In genomic region chr18:62331581-62332436, GRCh38 we compare ENCODE assay signal across 11 cellular contexts. TPM values are rescaled to one million over a fixed set of nuclear protein-coding genes. Genes with fewer than 3 reads are reported as not detected.
DNase-seq lines count a peak whose midpoint lies in the region; ATAC-seq, FAIRE-seq and TF ChIP-seq lines count a peak whose summit lies in the region.
"Had no signal": no experiment of that assay in that cellular context is flagged by ENCODE, and none has a peak within 500 bp of the region (broad histone marks: within the 10 kb centered on the region; RNA-seq: fewer than 3 reads in every experiment).

No MANE protein-coding gene starts in this region.

- no peak overlapping the region for H4K91ac ChIP-seq in IMR-90 (ENCODE audit: insufficient read depth, low read depth, low read length)

- H2AK5ac ChIP-seq in IMR-90 (ENCODE audit: low read depth, low read length), result no peak overlapping the region

- H3K56ac ChIP-seq in IMR-90 (ENCODE audit: extremely low read depth, insufficient read depth, low read length), result no peak overlapping the region

- no peak overlapping the region for H2AK9ac ChIP-seq in IMR-90 (replicated peaks; ENCODE audit: low read depth, low read length, poor library complexity)

- no peak for TF ChIP-seq RAD21 in IMR-90 (IDR thresholded peaks at IDR 0.05; ENCODE audit: low read length)

- intact Hi-C loops in IMR-90 (cut with micrococcal nuclease), result no loop called here
- intact Hi-C loops in right lobe of liver (cut with DNase I), result no loop called here

- peak overlapping the region in 2 of 10 experiments; percentile 21 to 25; a peak in 3 of 20 replicates for H3K4me3 ChIP-seq in BLaER1 treated with 17β-estradiol and CSF1 and Interleukin-3, amounts not matched to agents 10 nM and 100 nM
- no peak overlapping the region for H3K4me3 ChIP-seq in IMR-90 (ENCODE audit: insufficient read depth, low read depth, low read length)
- no peak overlapping the region for H3K4me3 ChIP-seq in astrocyte (ENCODE audit: insufficient read depth, low read depth, low read length)
- H3K4me3 ChIP-seq in right lobe of liver, result no peak overlapping the region

- ATAC-seq in IMR-90 (ENCODE audit: low read depth) (peak; percentile 12), right lobe of liver (peak in 3 of 4 donors; percentile 15 to 43 (median 21)), foreskin keratinocyte (no peak)

- 24% methylated on average over 2 of the region's 9 CpGs; no CpG with 5 or more reads in 1 of the 2 experiments for WGBS in IMR-90 (ENCODE audit: extremely low coverage in 2 of 2, insufficient read length in 1 of 2), 2 experiments
- 44% methylated on average over 6 of the region's 9 CpGs for WGBS in right lobe of liver (ENCODE audit: insufficient coverage, low coverage, low lambda C conversion rate, missing lambda C conversion rate)

- no peak overlapping the region for H2BK5ac ChIP-seq in IMR-90 (ENCODE audit: low read depth, low read length, poor library complexity, severe bottlenecking)

- H2BK120ac ChIP-seq in IMR-90 (ENCODE audit: low read depth, low read length), result no peak overlapping the region

- no peaks in the 10 kb centered on the region for H3K79me1 ChIP-seq in IMR-90 (ENCODE audit: low read depth in 1 of 2, low read length in 2 of 2)

- DNase-seq in IMR-90 (peak; percentile 75), astrocyte (ENCODE audit: low read depth) (peak; percentile 76), right lobe of liver (no peak), HEK293T (ENCODE audit: extremely low spot score) (no peak), NCI-H146 (lab: John Stamatoyannopoulos, UW) (no peak), foreskin keratinocyte (no peak), OCI-M2 (lab: John Stamatoyannopoulos, UW; ENCODE audit: unreplicated experiment) (no peak)
- DNase-seq: activated CD4-positive, alpha-beta T cell treated with anti-CD3 and anti-CD28 coated beads, Interleukin-2, amount 10 ng/mL, durations not matched to agents 7 days and 5 days; activated naive CD4-positive, alpha-beta T cell treated with anti-CD3 and anti-CD28 coated beads for 36 hours; SHP77 had no signal

- H4K20me1 ChIP-seq in BLaER1 treated with 17β-estradiol and CSF1 and Interleukin-3, amounts not matched to agents 10 nM and 100 nM, result peaks cover 0 to 12% (median 0%) of the 10 kb centered on the region in 11 experiments; a peak in 3 of 22 replicates
- H4K20me1 ChIP-seq in IMR-90 (ENCODE audit: insufficient read depth, low read length) (peaks cover 4% of the 10 kb centered on the region), astrocyte (ENCODE audit: insufficient read depth, low read length) (no peaks in the 10 kb centered on the region)

- FAIRE-seq in astrocyte (lab: Jason Lieb, UNC), result no peak

- peaks cover 2% of the 10 kb centered on the region for H3K9me3 Mint-ChIP-seq in astrocyte (ENCODE audit: unreplicated experiment)
- H3K9me3 Mint-ChIP-seq: activated CD4-positive, alpha-beta T cell treated with anti-CD3 and anti-CD28 coated beads, Interleukin-2, amount 10 ng/mL, durations not matched to agents 7 days and 5 days; activated naive CD4-positive, alpha-beta T cell treated with anti-CD3 and anti-CD28 coated beads for 36 hours had no signal

- no peaks in the 10 kb centered on the region for H3K79me2 ChIP-seq in astrocyte (ENCODE audit: insufficient read depth, low read length)

- in situ Hi-C loops in IMR-90 (cut with MboI; ENCODE audit: low sequenced_read_pairs), result no loop called here

- H4K8ac ChIP-seq in IMR-90 (ENCODE audit: low read depth in 2 of 2, low read length in 2 of 2), result no peak overlapping the region

- CTCF ChIA-PET in IMR-90 (lab: Yijun Ruan, JAX) (interaction anchor here (0.9 kb wide), 1 partner anchor 19 kb away, joined by 3 read pairs; no protein-coding TSS in a partner anchor), HEK293T (lab: Yijun Ruan, JAX) (no interaction called here)

- H3K14ac ChIP-seq in IMR-90 (replicated peaks; ENCODE audit: low read depth, low read length), result no peak overlapping the region

- no peak overlapping the region for H3K23ac ChIP-seq in IMR-90 (ENCODE audit: low read depth, low read length)

- peak overlapping the region in 5 of 11 experiments; percentile 22 to 68 (median 48); a peak in 9 of 22 replicates for H3K27ac ChIP-seq in BLaER1 treated with 17β-estradiol and CSF1 and Interleukin-3, amounts not matched to agents 10 nM and 100 nM
- no peak overlapping the region for H3K27ac ChIP-seq in IMR-90 (ENCODE audit: insufficient read depth, low read length)
- H3K27ac ChIP-seq in astrocyte (ENCODE audit: low read depth, low read length), result no peak overlapping the region
- H3K27ac ChIP-seq in right lobe of liver, result no peak overlapping the region
- H3K27ac ChIP-seq in foreskin keratinocyte, result no peak overlapping the region

- POLR2A ChIA-PET in IMR-90 (lab: Charles Lee; ENCODE audit: unreplicated experiment), result no interaction called here
- POLR2A ChIA-PET in HEK293T (lab: Yijun Ruan, JAX), result interaction anchor here (0.6 kb wide), 1 partner anchor 655 kb away, joined by 3 read pairs; no protein-coding TSS in a partner anchor

- dilution Hi-C loops in IMR-90 (cut with HindIII; ENCODE audit: low sequenced_read_pairs, unreplicated experiment), result no loop called here

- no TSS peak for BruUV-seq in IMR-90 (replicated peaks; lab: Mats Ljungman, UMichigan)

- H3K4me1 ChIP-seq in BLaER1 treated with 17β-estradiol and CSF1 and Interleukin-3, amounts not matched to agents 10 nM and 100 nM, result peaks cover 30 to 88% (median 39%) of the 10 kb centered on the region in 10 experiments
- H3K4me1 ChIP-seq in IMR-90 (ENCODE audit: control insufficient read depth, insufficient read depth, low read length) (peaks cover 10% of the 10 kb centered on the region), astrocyte (ENCODE audit: insufficient read depth, low read length) (peaks cover 26% of the 10 kb centered on the region), right lobe of liver (no peaks in the 10 kb centered on the region), foreskin keratinocyte (no peaks in the 10 kb centered on the region)

- H3K36me3 ChIP-seq in BLaER1 treated with 17β-estradiol and CSF1 and Interleukin-3, amounts not matched to agents 10 nM and 100 nM, result no peaks in the 10 kb centered on the region
- no peaks in the 10 kb centered on the region for H3K36me3 ChIP-seq in IMR-90 (ENCODE audit: control insufficient read depth, insufficient read depth, low read length)
- H3K36me3 ChIP-seq in astrocyte (ENCODE audit: insufficient read depth, low read length), result no peaks in the 10 kb centered on the region
- no peaks in the 10 kb centered on the region for H3K36me3 ChIP-seq in right lobe of liver

- peaks cover 11 to 69% (median 19%) of the 10 kb centered on the region in 11 experiments for H3K27me3 ChIP-seq in BLaER1 treated with 17β-estradiol and CSF1 and Interleukin-3, amounts not matched to agents 10 nM and 100 nM
- H3K27me3 ChIP-seq in IMR-90 (ENCODE audit: control insufficient read depth, insufficient read depth, low read length) (peaks cover 47% of the 10 kb centered on the region), astrocyte (ENCODE audit: insufficient read depth, low read length) (peaks cover 21% of the 10 kb centered on the region), right lobe of liver (peaks cover 0 to 8% of the 10 kb centered on the region in 2 donors), foreskin keratinocyte (peaks cover 15% of the 10 kb centered on the region)

- no peak overlapping the region for H3K18ac ChIP-seq in IMR-90 (ENCODE audit: low read depth, low read length)

- H3K9ac ChIP-seq in BLaER1 treated with 17β-estradiol and CSF1 and Interleukin-3, amounts not matched to agents 10 nM and 100 nM, result peak overlapping the region in 3 of 11 experiments; percentile 6 to 59 (median 47); a peak in 5 of 22 replicates
- H3K9ac ChIP-seq in IMR-90 (ENCODE audit: low read depth, low read length), result no peak overlapping the region
- H3K9ac ChIP-seq in astrocyte (ENCODE audit: low read length), result no peak overlapping the region

- H3K4ac ChIP-seq in IMR-90 (ENCODE audit: low read depth, low read length), result no peak overlapping the region

- no peak overlapping the region for H4K5ac ChIP-seq in IMR-90 (ENCODE audit: low read depth, low read length)

- peaks cover 13% of the 10 kb centered on the region for H3K4me1 Mint-ChIP-seq in astrocyte (ENCODE audit: low read depth, unreplicated experiment)

- no peak for TF ChIP-seq CTCF in IMR-90 (conservative IDR thresholded peaks at IDR 0.05; ENCODE audit: low read depth, low read length)
- no peak for TF ChIP-seq CTCF in astrocyte (IDR thresholded peaks at IDR 0.05; ENCODE audit: insufficient read depth, low read depth, low read length)
- no peak for TF ChIP-seq CTCF in right lobe of liver (IDR thresholded peaks at IDR 0.05)
- TF ChIP-seq CTCF in foreskin keratinocyte (conservative IDR thresholded peaks at IDR 0.05), result no peak

- H2BK20ac ChIP-seq in IMR-90 (ENCODE audit: low read depth, low read length), result no peak overlapping the region

- TF ChIP-seq POLR2A in IMR-90 (IDR thresholded peaks at IDR 0.05; ENCODE audit: low read depth, low read length) (no peak), right lobe of liver (IDR thresholded peaks at IDR 0.05) (no peak)

- H3K27me3 Mint-ChIP-seq in astrocyte (ENCODE audit: low read depth, unreplicated experiment), result peaks cover 15% of the 10 kb centered on the region

- no peak overlapping the region for H3K27ac Mint-ChIP-seq in astrocyte (ENCODE audit: unreplicated experiment)
- H3K27ac Mint-ChIP-seq: activated CD4-positive, alpha-beta T cell treated with anti-CD3 and anti-CD28 coated beads, Interleukin-2, amount 10 ng/mL, durations not matched to agents 7 days and 5 days; activated naive CD4-positive, alpha-beta T cell treated with anti-CD3 and anti-CD28 coated beads for 36 hours had no signal

- H2BK15ac ChIP-seq in IMR-90 (ENCODE audit: low read depth, low read length), result no peak overlapping the region

- peak overlapping the region; percentile 38 to 93 (median 82) for H3K4me2 ChIP-seq in BLaER1 treated with 17β-estradiol and CSF1 and Interleukin-3, amounts not matched to agents 10 nM and 100 nM
- no peak overlapping the region for H3K4me2 ChIP-seq in IMR-90 (ENCODE audit: low read depth, low read length)
- no peak overlapping the region for H3K4me2 ChIP-seq in astrocyte (ENCODE audit: low read length)

- peaks cover 2% of the 10 kb centered on the region for H3K36me3 Mint-ChIP-seq in astrocyte (ENCODE audit: low read depth, unreplicated experiment)

- no peak overlapping the region for H3K4me3 Mint-ChIP-seq in astrocyte (ENCODE audit: unreplicated experiment)
- H3K4me3 Mint-ChIP-seq: activated CD4-positive, alpha-beta T cell treated with anti-CD3 and anti-CD28 coated beads, Interleukin-2, amount 10 ng/mL, durations not matched to agents 7 days and 5 days; activated naive CD4-positive, alpha-beta T cell treated with anti-CD3 and anti-CD28 coated beads for 36 hours had no signal

- no peaks in the 10 kb centered on the region for H3K9me3 ChIP-seq in BLaER1 treated with 17β-estradiol and CSF1 and Interleukin-3, amounts not matched to agents 10 nM and 100 nM (replicated peaks in 1 of 11)
- H3K9me3 ChIP-seq in IMR-90 (ENCODE audit: control insufficient read depth, insufficient read depth, low read length) (no peaks in the 10 kb centered on the region), astrocyte (ENCODE audit: insufficient read depth, low read depth, low read length) (no peaks in the 10 kb centered on the region), right lobe of liver (no peaks in the 10 kb centered on the region)

- H2AFZ ChIP-seq in IMR-90 (replicated peaks; ENCODE audit: low read length, poor library complexity) (no peak overlapping the region), astrocyte (ENCODE audit: low read depth, low read length) (no peak overlapping the region)

- H3K9me1 ChIP-seq in IMR-90 (ENCODE audit: insufficient read depth, low read length), result no peaks in the 10 kb centered on the region

RNA-seq across cellular contexts. Expression of gene TNFRSF11A, which starts 6.7 kb away (rescaled TPM):
- total RNA-seq in IMR-90 (2012; rRNA removed) (under 0.01 TPM in 1 of 2 replicates, not detected in the other), astrocyte (0.75 and 1.5 TPM in 2 replicates), right lobe of liver (1 to 10 TPM in 3 of 6 experiments, under 1 TPM in 3; 0.27 to 2.1 (median 0.81) TPM), foreskin keratinocyte (0.63 and 1.1 TPM in 2 replicates)
- polyA plus RNA-seq in IMR-90 (2012; rRNA removed) (0.09 TPM in 1 of 2 replicates, not detected in the other), foreskin keratinocyte (0.39 and 0.58 TPM in 2 replicates)
- polyA plus RNA-seq in IMR-90 (2012; cell fraction: cytosol; rRNA removed), result 0.03 and 0.17 TPM in 2 replicates
- 0.01 and 0.13 TPM in 2 replicates for polyA plus RNA-seq in IMR-90 (2012; cell fraction: nucleus; rRNA removed; ENCODE audit: low replicate concordance)

Comparison
In these comparisons a context has a peak if more than half of its experiments do, and no peak if none do; other contexts are left out.
1. H3K4me2 ChIP-seq: peak in BLaER1 treated with 17β-estradiol and CSF1 and Interleukin-3, amounts not matched to agents 10 nM and 100 nM (11 of 11); none in IMR-90 (single experiment) and astrocyte (single experiment).
2. DNase-seq: peak in IMR-90 (single experiment) and astrocyte (single experiment); none in right lobe of liver (0 of 3), HEK293T (single experiment), NCI-H146 (single experiment), foreskin keratinocyte (0 of 2) and OCI-M2 (single experiment).